Comparison of ENCODE assay signal across 10 cellular contexts in the genomic region with DNA sequence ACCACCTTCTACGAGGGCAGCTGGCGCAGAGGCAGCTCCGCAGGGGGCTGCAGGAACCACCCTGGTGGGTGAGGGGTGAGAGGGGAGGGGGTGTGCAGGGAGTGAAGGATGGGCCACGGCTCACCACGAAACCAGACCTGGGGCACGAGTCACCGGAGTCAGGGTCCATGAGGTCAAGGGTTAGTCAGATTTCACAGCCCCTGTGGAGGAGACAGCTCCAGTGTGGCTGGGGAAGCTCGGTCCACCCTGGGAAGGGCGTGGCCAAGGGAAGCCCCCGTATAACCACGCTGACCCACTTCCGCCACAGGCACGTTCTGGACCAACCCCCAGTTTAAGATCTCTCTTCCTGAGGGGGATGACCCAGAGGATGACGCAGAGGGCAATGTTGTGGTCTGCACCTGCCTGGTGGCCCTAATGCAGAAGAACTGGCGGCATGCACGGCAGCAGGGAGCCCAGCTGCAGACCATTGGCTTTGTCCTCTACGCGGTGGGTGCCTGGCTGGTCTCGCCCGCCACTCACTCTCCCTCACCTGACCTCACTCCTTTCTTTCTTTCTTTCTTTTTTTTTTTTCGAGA. TPM values are rescaled to one million over a fixed set of nuclear protein-coding genes. Genes with fewer than 3 reads are reported as not detected.
A peak's percentile ranks its signal among the peaks of the same experiment; 100 is the strongest.
DNase-seq lines count a peak whose midpoint lies in the region; ATAC-seq and TF ChIP-seq lines count a peak whose summit lies in the region.
"Had no signal": no experiment of that assay in that cellular context is flagged by ENCODE, and none has a peak within 500 bp of the region (broad histone marks: within the 10 kb centered on the region; RNA-seq: fewer than 3 reads in every experiment).

No MANE protein-coding gene starts in this region.

- no peaks in the 10 kb centered on the region for H3K36me3 Mint-ChIP-seq in mesothelial cell of epicardium

- no peak overlapping the region for H3K4me3 Mint-ChIP-seq in mesothelial cell of epicardium

- H3K27me3 ChIP-seq in lower lobe of right lung (ENCODE audit: low read depth): no peaks in the 10 kb centered on the region
- H3K27me3 ChIP-seq in adrenal gland: no peaks in the 10 kb centered on the region
- H3K27me3 ChIP-seq: uterus had no signal

- TF ChIP-seq CTCF in GM10266 (IDR thresholded peaks at IDR 0.05; ENCODE audit: control insufficient read depth, insufficient read depth, low read depth, missing control alignments): no peak
- no peak for TF ChIP-seq CTCF in lower lobe of right lung (IDR thresholded peaks at IDR 0.05)
- TF ChIP-seq CTCF in adrenal gland (IDR thresholded peaks at IDR 0.05): no peak
- TF ChIP-seq CTCF in mesothelial cell of epicardium (IDR thresholded peaks at IDR 0.05; ENCODE audit: unreplicated experiment): no peak

- H3K27ac ChIP-seq in lower lobe of right lung (no peak overlapping the region), adrenal gland (no peak overlapping the region)

- intact Hi-C loops in lower lobe of right lung (cut with DNase I): loop anchor here (10.0 kb wide), 1 partner anchor 58 kb away; no protein-coding TSS in a partner anchor
- intact Hi-C loops in adrenal gland (cut with DNase I): loop anchor here in 1 of 2 donors (5.0 to 10.0 kb wide), 2 partner anchors 40 to 158 kb away; a partner anchor contains a TSS

- no peaks in the 10 kb centered on the region for H3K9me3 ChIP-seq in lower lobe of right lung
- H3K9me3 ChIP-seq in adrenal gland (replicated peaks in 1 of 3): no peaks in the 10 kb centered on the region
- H3K9me3 ChIP-seq: uterus had no signal

- TF ChIP-seq POLR2A in adrenal gland (IDR thresholded peaks at IDR 0.05): no peak

- peaks cover 2% of the 10 kb centered on the region for H3K27me3 Mint-ChIP-seq in mesothelial cell of epicardium (ENCODE audit: low read depth)

- H3K4me3 ChIP-seq in lower lobe of right lung: peak overlapping the region; percentile 3
- no peak overlapping the region for H3K4me3 ChIP-seq in adrenal gland
- H3K4me3 ChIP-seq: uterus had no signal

- H3K27ac Mint-ChIP-seq in mesothelial cell of epicardium: no peak overlapping the region

- DNase-seq in GM10266 (ENCODE audit: extremely low spot score) (peak; percentile 67), NCI-H146 treated with DMSO at 0.1 percent for 48 hours (lab: John Stamatoyannopoulos, UW; ENCODE audit: unreplicated experiment) (peak; percentile 91), lower lobe of right lung (no peak), adrenal gland (no peak), mesothelial cell of epicardium (ENCODE audit: low spot score in 2 of 2, unreplicated experiment in 2 of 2) (no peak), NCI-H345 (lab: John Stamatoyannopoulos, UW) (no peak)
- DNase-seq: uterus had no signal

- H3K9me3 Mint-ChIP-seq in mesothelial cell of epicardium: no peaks in the 10 kb centered on the region

- peak; percentile 51 for ATAC-seq in GM19438 (IDR thresholded peaks at IDR 0.05; ENCODE audit: low read depth, unreplicated experiment)
- no peak for ATAC-seq in lower lobe of right lung
- no peak for ATAC-seq in HG02852 (IDR thresholded peaks at IDR 0.05; ENCODE audit: unreplicated experiment)

- no peaks in the 10 kb centered on the region for H3K36me3 ChIP-seq in lower lobe of right lung
- no peaks in the 10 kb centered on the region for H3K36me3 ChIP-seq in adrenal gland (replicated peaks in 1 of 2)
- H3K36me3 ChIP-seq: uterus had no signal

- no peaks in the 10 kb centered on the region for H3K4me1 Mint-ChIP-seq in mesothelial cell of epicardium

- H3K4me1 ChIP-seq in lower lobe of right lung (peaks cover 3% of the 10 kb centered on the region), adrenal gland (replicated peaks in 1 of 2) (peaks cover 0 to 15% of the 10 kb centered on the region in 2 donors)

- 69 to 78% (median 74%) methylated on average over 21 of the region's 21 CpGs for WGBS in adrenal gland, 4 donors

RNA-seq across cellular contexts. Expression of a gene that starts 18.4 kb away (rescaled TPM):
- total RNA-seq in lower lobe of right lung (0.27 TPM), adrenal gland (1 to 10 TPM in 3 of 8 donors, under 1 TPM in 3, not detected in 2; 0.14 to 2.4 (median 0.99) TPM), mesothelial cell of epicardium (not detected in 3 replicates)
- 1 to 10 TPM in 2 of 3 donors, under 1 TPM in 1; 0.35 to 1.5 (median 1.1) TPM for polyA plus RNA-seq in adrenal gland

RNA-seq across cellular contexts. Expression of a gene that starts 39.7 kb away (rescaled TPM):
- total RNA-seq in lower lobe of right lung: not detected
- under 1 TPM in 1 of 8 donors, not detected in 7; 0.39 TPM for total RNA-seq in adrenal gland
- under 1 TPM in 1 of 3 donors, not detected in 2; 0.94 TPM for polyA plus RNA-seq in adrenal gland
- total RNA-seq in mesothelial cell of epicardium: not detected in 3 replicates
- total RNA-seq: chondrocyte, uterus had no signal

RNA-seq across cellular contexts. Expression of a gene that starts 46.4 kb away (rescaled TPM):
- total RNA-seq in lower lobe of right lung (36.2 TPM), adrenal gland (100 to 1,000 TPM; 104 to 356 (median 186) TPM), mesothelial cell of epicardium (13.2 to 13.9 TPM (median 13.9 TPM) in 3 replicates)
- polyA plus RNA-seq in adrenal gland: 100 to 1,000 TPM in 2 of 3 donors, 10 to 100 TPM in 1; 51.9 to 113 (median 108) TPM

RNA-seq across cellular contexts. Expression of a gene that starts 49.7 kb away (rescaled TPM):
- 99.2 TPM for total RNA-seq in lower lobe of right lung
- total RNA-seq in adrenal gland: 10 to 100 TPM; 28.1 to 51.7 (median 37.8) TPM
- polyA plus RNA-seq in adrenal gland: 10 to 100 TPM; 18.1 to 49.8 (median 33.2) TPM
- total RNA-seq in mesothelial cell of epicardium: 44.7 to 54.9 TPM (median 49.3 TPM) in 3 replicates

RNA-seq across cellular contexts. Expression of a gene that starts 49.8 kb away (rescaled TPM):
- total RNA-seq in lower lobe of right lung (83.9 TPM), adrenal gland (10 to 100 TPM; 29.0 to 58.3 (median 45.5) TPM), mesothelial cell of epicardium (46.9 to 50.9 TPM (median 49.5 TPM) in 3 replicates)
- polyA plus RNA-seq in adrenal gland: 10 to 100 TPM; 22.0 to 77.0 (median 64.4) TPM

Comparison
In these comparisons a context has a peak if more than half of its experiments do, and no peak if none do; other contexts are left out.
1. DNase-seq: peak in GM10266 (single experiment) and NCI-H146 treated with DMSO at 0.1 percent for 48 hours (single experiment); none in lower lobe of right lung (single experiment), adrenal gland (0 of 7), mesothelial cell of epicardium (0 of 2) and NCI-H345 (single experiment).